ENCODE assay signal across 9 cellular contexts in genomic region chr1:30809514-30810263, GRCh38. TPM values are rescaled to one million over a fixed set of nuclear protein-coding genes. Genes with fewer than 3 reads are reported as not detected.
A peak's percentile ranks its signal among the peaks of the same experiment; 100 is the strongest.
DNase-seq lines count a peak whose midpoint lies in the region; ATAC-seq, FAIRE-seq and TF ChIP-seq lines count a peak whose summit lies in the region.
"Had no signal": no experiment of that assay in that cellular context is flagged by ENCODE, and none has a peak within 500 bp of the region (broad histone marks: within the 10 kb centered on the region; RNA-seq: fewer than 3 reads in every experiment).

No MANE protein-coding gene starts in this region.

- no peak overlapping the region; the same call in 1 of the 2 replicates for H2BK15ac ChIP-seq in H1 (ENCODE audit: low read length)

- H3K79me2 ChIP-seq in H1 (ENCODE audit: control insufficient read depth in 1 of 2, insufficient read depth in 2 of 2, low read length in 2 of 2) (no peaks in the 10 kb centered on the region), neural cell (replicated peaks; ENCODE audit: insufficient read depth, low read length) (no peaks in the 10 kb centered on the region)

- peaks cover 96 to 100% (median 100%) of the 10 kb centered on the region in 11 experiments for H3K27me3 ChIP-seq in BLaER1 treated with 17β-estradiol and CSF1 and Interleukin-3, amounts not matched to agents 10 nM and 100 nM
- H3K27me3 ChIP-seq in H1 (replicated peaks in 1 of 4; ENCODE audit: control insufficient read depth in 3 of 4, extremely low read depth in 1 of 4, insufficient read depth in 3 of 4, low read length in 3 of 4): peaks cover 0 to 7% (median 3%) of the 10 kb centered on the region in 4 experiments; a peak in 2 of 7 replicates
- no peaks in the 10 kb centered on the region for H3K27me3 ChIP-seq in neural cell (ENCODE audit: insufficient read depth, low read depth, low read length)

- TF ChIP-seq RAD21 in H1 (IDR thresholded peaks at IDR 0.05 in 1 of 2, conservative IDR thresholded peaks at IDR 0.05 in 1 of 2; ENCODE audit: low read depth in 2 of 2, low read length in 2 of 2) (no peak), neural cell (conservative IDR thresholded peaks at IDR 0.05) (no peak)

- 0 out of 2 replicates have a peak overlapping the region, but pooled peaks have one; percentile 42 for H3K18ac ChIP-seq in H1 (ENCODE audit: extremely low read depth, low read length)

- H3K79me1 ChIP-seq in H1 (ENCODE audit: low read depth, low read length): no peaks in the 10 kb centered on the region

- H3K9ac ChIP-seq in BLaER1 treated with 17β-estradiol and CSF1 and Interleukin-3, amounts not matched to agents 10 nM and 100 nM: no peak overlapping the region
- H3K9ac ChIP-seq in H1 (replicated peaks in 1 of 4; ENCODE audit: extremely low read depth in 1 of 4, low read depth in 3 of 4, low read length in 3 of 4): no peak overlapping the region
- peak overlapping the region; percentile 20 for H3K9ac ChIP-seq in neural cell (ENCODE audit: low read length)

- peaks cover 36% of the 10 kb centered on the region for H3K27me3 Mint-ChIP-seq in activated CD4-positive, alpha-beta T cell treated with anti-CD3 and anti-CD28 coated beads for 36 hours

- no peaks in the 10 kb centered on the region for H3K36me3 ChIP-seq in BLaER1 treated with 17β-estradiol and CSF1 and Interleukin-3, amounts not matched to agents 10 nM and 100 nM
- no peaks in the 10 kb centered on the region for H3K36me3 ChIP-seq in H1 (ENCODE audit: control insufficient read depth in 2 of 4, insufficient read depth in 4 of 4, low read length in 3 of 4)
- no peaks in the 10 kb centered on the region for H3K36me3 ChIP-seq in neural cell (ENCODE audit: insufficient read depth, low read length)

- DNase-seq in NCI-H2227 treated with DMSO at 0.1 percent for 48 hours (lab: John Stamatoyannopoulos, UW): peak; percentile 28
- DNase-seq in H1 (ENCODE audit: low read depth in 1 of 2, low spot score in 2 of 2): no peak
- DNase-seq in NCI-H82 treated with DMSO at 0.1 percent for 48 hours (lab: John Stamatoyannopoulos, UW; ENCODE audit: unreplicated experiment): no peak
- no peak for DNase-seq in SHP77 treated with DMSO at 0.1 percent for 48 hours (lab: John Stamatoyannopoulos, UW)
- DNase-seq in activated CD4-positive, alpha-beta T cell treated with anti-CD3 and anti-CD28 coated beads for 36 hours: no peak
- DNase-seq: NCI-H526 treated with DMSO at 0.1 percent for 48 hours had no signal

- no peak overlapping the region for H3K14ac ChIP-seq in H1 (ENCODE audit: insufficient read length)

- no peak overlapping the region for H2AK5ac ChIP-seq in H1 (ENCODE audit: low read depth, low read length)

- peak overlapping the region; percentile 68; the same call in 1 of the 2 replicates for H4K8ac ChIP-seq in H1 (ENCODE audit: extremely low read depth, insufficient read depth, low read length)

- no peak overlapping the region for H3K4me3 Mint-ChIP-seq in activated CD4-positive, alpha-beta T cell treated with anti-CD3 and anti-CD28 coated beads for 36 hours

- H3K9me2 ChIP-seq in neural cell (ENCODE audit: insufficient read depth, low read length): no peaks in the 10 kb centered on the region

- whole genome bisulfite sequencing in H1 (ENCODE audit: extremely low coverage in 1 of 2, insufficient coverage in 1 of 2, insufficient read length in 1 of 2, insufficient replicate concordance in 2 of 2, low coverage in 1 of 2, low lambda C conversion rate in 2 of 2, missing lambda C conversion rate in 1 of 2), 2 experiments: 66% methylated on average over 14 of the region's 14 CpGs; no CpG with 5 or more reads in 1 of the 2 experiments

- H2BK120ac ChIP-seq in H1 (replicated peaks; ENCODE audit: low read depth, low read length): peak overlapping the region; percentile 81

- TF ChIP-seq CTCF in H1 (IDR thresholded peaks at IDR 0.05; ENCODE audit: control extremely low read depth in 1 of 3, insufficient read depth in 1 of 3, low read depth in 1 of 3, low read length in 3 of 3) (no peak), neural cell (IDR thresholded peaks at IDR 0.05; ENCODE audit: poor library complexity, severe bottlenecking) (no peak)

- no peak for TF ChIP-seq POLR2A in H1 (IDR thresholded peaks at IDR 0.05; ENCODE audit: control extremely low read depth in 1 of 2, low read depth in 2 of 2, low read length in 2 of 2)

- no peaks in the 10 kb centered on the region for H3F3A ChIP-seq in neural cell (ENCODE audit: insufficient read depth, low read length, poor library complexity, severe bottlenecking)

- TF ChIP-seq EP300 in H1 (IDR thresholded peaks at IDR 0.05; ENCODE audit: borderline replicate concordance in 1 of 2, low read depth in 2 of 2, low read length in 2 of 2): no peak
- TF ChIP-seq EP300 in neural cell (conservative IDR thresholded peaks at IDR 0.05; ENCODE audit: poor library complexity, severe bottlenecking): no peak

- H4K20me1 ChIP-seq in BLaER1 treated with 17β-estradiol and CSF1 and Interleukin-3, amounts not matched to agents 10 nM and 100 nM: peaks cover 0 to 68% (median 50%) of the 10 kb centered on the region in 11 experiments; a peak in 18 of 22 replicates
- no peaks in the 10 kb centered on the region for H4K20me1 ChIP-seq in H1 (replicated peaks in 1 of 2; ENCODE audit: control insufficient read depth in 1 of 2, insufficient read depth in 2 of 2, low read length in 2 of 2)
- H4K20me1 ChIP-seq in neural cell (ENCODE audit: insufficient read depth): no peaks in the 10 kb centered on the region

- no peak for ATAC-seq in HG02623 (IDR thresholded peaks at IDR 0.05; ENCODE audit: unreplicated experiment)
- ATAC-seq in activated CD4-positive, alpha-beta T cell treated with anti-CD3 and anti-CD28 coated beads for 36 hours: no peak

- CTCF ChIA-PET in H1 (lab: Charles Lee; ENCODE audit: partially characterized antibody): interaction anchor here (0.6 to 38.1 kb wide), 7 partner anchors 7 to 1524 kb away, joined by 3 to 1519 read pairs (median 47); partner anchors contain the start of gene SDC3
- CTCF ChIA-PET in activated CD4-positive, alpha-beta T cell treated with anti-CD3 and anti-CD28 coated beads for 36 hours (lab: Charles Lee): interaction anchor here (1.1 to 3.1 kb wide), 4 partner anchors 7 to 27 kb away, joined by 3 to 16 read pairs (median 5); no protein-coding TSS in a partner anchor

- H3K27ac ChIP-seq in BLaER1 treated with 17β-estradiol and CSF1 and Interleukin-3, amounts not matched to agents 10 nM and 100 nM: no peak overlapping the region
- H3K27ac ChIP-seq in H1 (ENCODE audit: low read depth, low read length) (no peak overlapping the region), neural cell (ENCODE audit: low read length) (peak overlapping the region; percentile 60)

- no peak overlapping the region for H3K27ac Mint-ChIP-seq in activated CD4-positive, alpha-beta T cell treated with anti-CD3 and anti-CD28 coated beads for 36 hours

- peak overlapping the region; percentile 85; the same call in 1 of the 2 replicates for H2BK5ac ChIP-seq in H1 (ENCODE audit: low read depth, low read length)

- H4K91ac ChIP-seq in H1 (replicated peaks; ENCODE audit: insufficient read length, low read length): peak overlapping the region; percentile 88

- peak; percentile 24 for FAIRE-seq in H1 (lab: Jason Lieb, UNC)

- no peak overlapping the region for H3K4me3 ChIP-seq in BLaER1 treated with 17β-estradiol and CSF1 and Interleukin-3, amounts not matched to agents 10 nM and 100 nM
- no peak overlapping the region for H3K4me3 ChIP-seq in H1 (ENCODE audit: extremely low read depth in 1 of 4, insufficient read depth in 2 of 4, low read depth in 3 of 4, low read length in 4 of 4)
- H3K4me3 ChIP-seq in neural cell (ENCODE audit: low read length): no peak overlapping the region

- no peaks in the 10 kb centered on the region for H3K23me2 ChIP-seq in H1 (ENCODE audit: low read depth, low read length)

- no peak overlapping the region for H3K23ac ChIP-seq in H1 (ENCODE audit: insufficient read length)

- POLR2A ChIA-PET in H1 (lab: Charles Lee; ENCODE audit: partially characterized antibody): interaction anchor here (1.5 kb wide), 1 partner anchor 44 kb away, joined by 3 read pairs; no protein-coding TSS in a partner anchor
- POLR2A ChIA-PET in activated CD4-positive, alpha-beta T cell treated with anti-CD3 and anti-CD28 coated beads for 36 hours (lab: Charles Lee): no interaction called here

- H2AFZ ChIP-seq in H1 (ENCODE audit: low read length): no peak overlapping the region
- no peak overlapping the region for H2AFZ ChIP-seq in neural cell (ENCODE audit: low read depth, low read length)

- no peak overlapping the region for H3K56ac ChIP-seq in H1 (replicated peaks; ENCODE audit: insufficient read length, low read depth, low read length)

- peak overlapping the region; percentile 80; the same call in 1 of the 2 replicates for H2BK12ac ChIP-seq in H1 (ENCODE audit: low read depth, low read length)

- intact Hi-C loops in activated CD4-positive, alpha-beta T cell treated with anti-CD3 and anti-CD28 coated beads for 36 hours (cut with DNase I, micrococcal nuclease): no loop called here

- no peaks in the 10 kb centered on the region for H3K9me3 ChIP-seq in BLaER1 treated with 17β-estradiol and CSF1 and Interleukin-3, amounts not matched to agents 10 nM and 100 nM (replicated peaks in 1 of 11)
- H3K9me3 ChIP-seq in H1 (ENCODE audit: insufficient read depth in 2 of 2, low read depth in 1 of 2, low read length in 1 of 2) (no peaks in the 10 kb centered on the region), neural cell (ENCODE audit: low read length) (no peaks in the 10 kb centered on the region)

- H3K36me3 Mint-ChIP-seq in activated CD4-positive, alpha-beta T cell treated with anti-CD3 and anti-CD28 coated beads for 36 hours (ENCODE audit: low read depth): no peaks in the 10 kb centered on the region

- H2BK20ac ChIP-seq in H1 (ENCODE audit: low read length): peak overlapping the region; percentile 80; the same call in 1 of the 2 replicates

- H3K9me3 Mint-ChIP-seq in activated CD4-positive, alpha-beta T cell treated with anti-CD3 and anti-CD28 coated beads for 36 hours (ENCODE audit: low read depth): no peaks in the 10 kb centered on the region

- H3K4me1 Mint-ChIP-seq in activated CD4-positive, alpha-beta T cell treated with anti-CD3 and anti-CD28 coated beads for 36 hours: no peaks in the 10 kb centered on the region

- no peak overlapping the region for H4K5ac ChIP-seq in H1 (ENCODE audit: insufficient read length, low read depth, low read length)

- H3K4me1 ChIP-seq in BLaER1 treated with 17β-estradiol and CSF1 and Interleukin-3, amounts not matched to agents 10 nM and 100 nM: peaks cover 43 to 72% (median 58%) of the 10 kb centered on the region in 10 experiments
- peaks cover 12 to 29% (median 17%) of the 10 kb centered on the region in 4 experiments for H3K4me1 ChIP-seq in H1 (replicated peaks in 1 of 4; ENCODE audit: control insufficient read depth in 3 of 4, insufficient read depth in 4 of 4, low read length in 3 of 4)

- H3K4ac ChIP-seq in H1 (replicated peaks; ENCODE audit: insufficient read length, low read depth, low read length): no peak overlapping the region

- peak overlapping the region in 9 of 11 experiments; percentile 6 to 71 (median 32); a peak in 15 of 22 replicates for H3K4me2 ChIP-seq in BLaER1 treated with 17β-estradiol and CSF1 and Interleukin-3, amounts not matched to agents 10 nM and 100 nM
- H3K4me2 ChIP-seq in H1 (ENCODE audit: insufficient read depth in 1 of 2, low read depth in 2 of 2, low read length in 2 of 2) (peak overlapping the region in 1 of 2 experiments; percentile 2; a peak in 1 of 4 replicates), neural cell (ENCODE audit: low read length) (no peak overlapping the region)

RNA-seq across cellular contexts. Expression of gene LAPTM5, which starts 52.1 kb away (rescaled TPM):
- 0.37 and 0.52 TPM in 2 replicates for total RNA-seq in H1 (2021; fragmentation: NEBNext Ultra II Directional; extraction: Animal tissue kit (Norgen Biotek cat#: 25700))
- 0.77 and 1.4 TPM in 2 replicates for polyA plus RNA-seq in H1 (2011; rRNA removed)
- 0.83 TPM for polyA plus RNA-seq in H1 (2011; cell fraction: cytosol; rRNA removed)
- 0.46 TPM for polyA plus RNA-seq in H1 (2011; cell fraction: nucleus; rRNA removed)
- 0.39 to 0.60 TPM (median 0.52 TPM) in 3 of 4 replicates, not detected in the other for polyA plus RNA-seq in H1 (2012, experiment 1 of 2)
- 0.18 TPM for polyA plus RNA-seq in H1 (2012, experiment 2 of 2)
- 0.57 TPM for polyA plus RNA-seq in H1 (2013, experiment 1 of 2)
- 0.99 TPM for polyA plus RNA-seq in H1 (2013, experiment 2 of 2)
- polyA minus RNA-seq in H1 (2011; rRNA and poly(A)+ RNA removed): 1.0 and 1.1 TPM in 2 replicates
- not detected for polyA minus RNA-seq in H1 (2011; cell fraction: cytosol; rRNA and poly(A)+ RNA removed)
- 0.30 TPM for polyA minus RNA-seq in H1 (2011; cell fraction: nucleus; rRNA and poly(A)+ RNA removed)
- polyA plus RNA-seq in neural cell: 0.12 TPM in 1 of 2 replicates, not detected in the other
- not detected in 2 replicates for polyA minus RNA-seq in neural cell
- total RNA-seq in activated CD4-positive, alpha-beta T cell treated with anti-CD3 and anti-CD28 coated beads for 36 hours: 100 to 1,000 TPM; 174 to 214 TPM

Comparison
In these comparisons a context has a peak if more than half of its experiments do, and no peak if none do; other contexts are left out.
1. RNA of gene LAPTM5, which starts 52.1 kb away (total RNA-seq): 174 to 214 TPM in activated CD4-positive, alpha-beta T cell treated with anti-CD3 and anti-CD28 coated beads for 36 hours; 0.37 to 0.52 TPM in H1; every median in the first group is over 100 times any median in the second.